Comparison of ENCODE assay signal across 10 cellular contexts in the genomic region with DNA sequence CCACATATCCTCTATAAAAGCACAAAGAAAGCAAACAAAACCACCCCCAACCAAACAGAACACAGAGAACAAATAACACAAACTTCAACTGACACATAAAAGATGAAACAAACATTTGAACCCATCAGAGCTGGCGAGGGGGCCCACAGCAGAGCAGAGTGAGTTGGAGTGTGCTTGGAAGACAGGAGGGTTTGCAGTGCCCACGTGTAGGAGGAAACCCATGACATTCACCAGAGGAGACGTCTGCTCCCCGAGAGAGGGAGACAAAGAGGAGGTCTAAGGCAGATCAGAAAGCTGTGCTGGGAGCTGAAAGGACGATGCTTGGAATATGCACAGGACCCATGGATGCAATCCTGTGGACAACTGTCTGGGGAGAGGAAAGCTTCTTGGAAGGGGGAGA. TPM values are rescaled to one million over a fixed set of nuclear protein-coding genes. Genes with fewer than 3 reads are reported as not detected.
DNase-seq lines count a peak whose midpoint lies in the region; ATAC-seq and TF ChIP-seq lines count a peak whose summit lies in the region.
"Had no signal": no experiment of that assay in that cellular context is flagged by ENCODE, and none has a peak within 500 bp of the region (broad histone marks: within the 10 kb centered on the region; RNA-seq: fewer than 3 reads in every experiment).

No MANE protein-coding gene starts in this region.

- intact Hi-C loops in mammary epithelial cell (cut with micrococcal nuclease): no loop called here

- no peak for DNase-seq in GM12864 (ENCODE audit: low read depth)
- peak; percentile 58 for DNase-seq in LNCaP clone FGC (ENCODE audit: low read depth)
- peak; percentile 36 for DNase-seq in mammary epithelial cell
- no peak for DNase-seq in kidney tubule cell (ENCODE audit: low spot score)
- DNase-seq in NCI-H2196 (lab: John Stamatoyannopoulos, UW; ENCODE audit: unreplicated experiment): no peak
- DNase-seq in C1 segment of cervical spinal cord (lab: John Stamatoyannopoulos, UW): no peak

- no peak overlapping the region for H3K4me2 ChIP-seq in mammary epithelial cell (ENCODE audit: insufficient read depth, low read depth, low read length)

- dilution Hi-C loops in mammary epithelial cell (cut with HindIII; ENCODE audit: low sequenced_read_pairs): no loop called here

- H3K9me3 ChIP-seq in mammary epithelial cell (replicated peaks; ENCODE audit: insufficient read depth, low read length): no peaks in the 10 kb centered on the region
- H3K9me3 ChIP-seq: ascending aorta, suprapubic skin had no signal

- in situ Hi-C loops in mammary epithelial cell (cut with MboI; ENCODE audit: low sequenced_read_pairs in 2 of 2): loop anchor here in 1 of 2 donors (25.0 kb wide), 1 partner anchor 240 kb away; no protein-coding TSS in a partner anchor

- H3K36me3 ChIP-seq in mammary epithelial cell (ENCODE audit: insufficient read depth, low read length): no peaks in the 10 kb centered on the region
- H3K36me3 ChIP-seq: ascending aorta, suprapubic skin had no signal

- H3K4me3 ChIP-seq in GM12864 (ENCODE audit: low read depth, low read length) (no peak overlapping the region), LNCaP clone FGC (ENCODE audit: low read depth, low read length) (no peak overlapping the region), mammary epithelial cell (replicated peaks in 1 of 3; ENCODE audit: insufficient read depth in 1 of 3, low read depth in 2 of 3, low read length in 3 of 3) (no peak overlapping the region)
- H3K4me3 ChIP-seq: ascending aorta, suprapubic skin had no signal

- no peaks in the 10 kb centered on the region for H4K20me1 ChIP-seq in mammary epithelial cell (ENCODE audit: insufficient read depth, low read length)

- no peaks in the 10 kb centered on the region for H3K4me1 ChIP-seq in mammary epithelial cell (ENCODE audit: insufficient read depth, low read length)
- H3K4me1 ChIP-seq: ascending aorta, suprapubic skin had no signal

- CTCF ChIA-PET in mammary epithelial cell (lab: Charles Lee; ENCODE audit: low non-redundant PET): no interaction called here

- H3K79me2 ChIP-seq in mammary epithelial cell (ENCODE audit: insufficient read depth, low read length): no peaks in the 10 kb centered on the region

- no TSS peak for BruUV-seq in mammary epithelial cell (replicated peaks; lab: Mats Ljungman, UMichigan)

- TF ChIP-seq CTCF in 22Rv1 (IDR thresholded peaks at IDR 0.05) (peak; percentile 25; the same call in 1 of the 2 replicates), GM12864 (IDR thresholded peaks at IDR 0.05; ENCODE audit: low read depth, low read length, missing control alignments) (peak; percentile 52), LNCaP clone FGC (IDR thresholded peaks at IDR 0.05; ENCODE audit: control insufficient read depth, extremely low read depth, insufficient read depth) (peak; percentile 48), mammary epithelial cell (conservative IDR thresholded peaks at IDR 0.05 in 1 of 2, IDR thresholded peaks at IDR 0.05 in 1 of 2; ENCODE audit: extremely low read depth in 1 of 2, insufficient read depth in 1 of 2, low read depth in 1 of 2, low read length in 2 of 2) (peak; percentile 13 to 34)

- ATAC-seq in GM21360 (IDR thresholded peaks at IDR 0.05; ENCODE audit: unreplicated experiment): no peak

- H3K27ac ChIP-seq in 22Rv1 (no peak overlapping the region), mammary epithelial cell (ENCODE audit: insufficient read depth, low read depth, low read length) (no peak overlapping the region)
- H3K27ac ChIP-seq: ascending aorta, suprapubic skin had no signal

- no peaks in the 10 kb centered on the region for H3K27me3 ChIP-seq in mammary epithelial cell (ENCODE audit: insufficient read depth, low read length)
- H3K27me3 ChIP-seq: ascending aorta, suprapubic skin had no signal

- H2AFZ ChIP-seq in mammary epithelial cell (ENCODE audit: low read depth, low read length): no peak overlapping the region

- no peak overlapping the region for H3K9ac ChIP-seq in mammary epithelial cell (ENCODE audit: insufficient read depth, low read length)

- 33% methylated on average over 5 of the region's 5 CpGs for WGBS in mammary epithelial cell (ENCODE audit: low coverage, missing lambda C conversion rate)

RNA-seq across cellular contexts. Expression of a gene that starts 27.0 kb away (rescaled TPM):
- total RNA-seq in mammary epithelial cell: 10 to 100 TPM; 47.2 to 82.2 TPM
- polyA plus RNA-seq in mammary epithelial cell: 117 TPM
- 54.6 TPM for polyA minus RNA-seq in mammary epithelial cell

RNA-seq across cellular contexts. Expression of a gene that starts 28.6 kb away (rescaled TPM):
- total RNA-seq in mammary epithelial cell: 10 to 100 TPM; 13.5 to 47.7 TPM
- polyA plus RNA-seq in mammary epithelial cell: 127 TPM
- polyA minus RNA-seq in mammary epithelial cell: 17.7 TPM

Comparison
In these comparisons a context has a peak if more than half of its experiments do, and no peak if none do; other contexts are left out.
1. DNase-seq: peak in LNCaP clone FGC (single experiment) and mammary epithelial cell (single experiment); none in GM12864 (single experiment), kidney tubule cell (single experiment), NCI-H2196 (single experiment) and C1 segment of cervical spinal cord (0 of 14).
2. Peak in every context shown above with its lines, with median percentiles within 50 percentile points of each other: CTCF ChIP-seq.